In genomic region chr18:24570716-24571115, GRCh38 we compare ENCODE assay signal across 27 cellular contexts.
"Had no signal": no experiment of that assay in that cellular context is flagged by ENCODE, and none has a peak within 500 bp of the region (broad histone marks: within the 10 kb centered on the region; RNA-seq: fewer than 3 reads in every experiment).

No MANE protein-coding gene starts in this region.

- H3K27me3 ChIP-seq: hepatocyte, pancreas, stomach, suprapubic skin, tibial artery, uterus had no signal

- H3K36me3 ChIP-seq: lower lobe of right lung, pancreas, prostate gland, stomach, suprapubic skin, thoracic aorta, tibial artery, uterus had no signal

- DNase-seq: islet precursor cell; lower lobe of right lung; mammary epithelial cell; mesenchymal stem cell; naive thymus-derived CD8-positive, alpha-beta T cell; nucleus accumbens; pancreas; posterior cingulate gyrus; retina; right cardiac atrium; stimulated activated CD4-positive, alpha-beta T cell treated with anti-CD3 and anti-CD28 coated beads, Interleukin-12 subunit alpha, Interleukin-12 subunit beta, amount 100 ng/mL, for 4 hours; stimulated activated CD4-positive, alpha-beta T cell treated with anti-CD3 and anti-CD28 coated beads, Interleukin-15, amount 100 ng/mL, for 24 hours; stimulated activated CD4-positive, alpha-beta T cell treated with anti-CD3 and anti-CD28 coated beads, Interleukin-2, amount 100 ng/mL, for 24 hours; stimulated activated CD4-positive, alpha-beta T cell treated with anti-CD3 and anti-CD28 coated beads, Interleukin-4, amount 100 ng/mL, for 1 hour; stimulated activated naive B cell treated with anti-CD40 and anti-IgM and Interleukin-4, amounts not matched to agents 10 μg/mL and 1 μg/mL and 100 μg/mL, for 72 hours; stimulated activated naive CD8-positive, alpha-beta T cell treated with anti-CD3 and anti-CD28 coated beads, Interleukin-15, Interleukin-2, amounts not matched to agents 100 U/mL and 50 U/mL, for 24 hours; stomach; tibial artery; trophoblast cell; uterus had no signal

- H3K4me3 ChIP-seq: hepatocyte, lower lobe of right lung, pancreas, prostate gland, skin epidermis, stomach, suprapubic skin, thoracic aorta, tibial artery, uterus had no signal

- H3K9me3 ChIP-seq: pancreas, prostate gland, suprapubic skin, thoracic aorta, uterus had no signal

- H3K4me1 ChIP-seq: lower lobe of right lung, pancreas, prostate gland, stomach, suprapubic skin, tibial artery, uterus had no signal

- ATAC-seq: left lobe of liver; lower lobe of right lung; naive thymus-derived CD8-positive, alpha-beta T cell; pancreas; right cardiac atrium; sciatic nerve; stimulated activated naive B cell treated with anti-CD40 and anti-IgM and Interleukin-4, amounts not matched to agents 10 μg/mL and 1 μg/mL and 100 μg/mL, for 72 hours; stimulated activated naive CD8-positive, alpha-beta T cell treated with anti-CD3 and anti-CD28 coated beads, Interleukin-15, Interleukin-2, amounts not matched to agents 100 U/mL and 50 U/mL, for 24 hours had no signal

- H3K27ac ChIP-seq: hepatocyte, lower lobe of right lung, pancreas, prostate gland, skin epidermis, stomach, suprapubic skin, thoracic aorta, tibial artery, uterus had no signal
